8 cellular contexts compared by ENCODE assay signal in genomic region chr18:58863539-58864145, GRCh38. TPM values are rescaled to one million over a fixed set of nuclear protein-coding genes. Genes with fewer than 3 reads are reported as not detected.
DNase-seq lines count a peak whose midpoint lies in the region; ATAC-seq and TF ChIP-seq lines count a peak whose summit lies in the region.

No MANE protein-coding gene starts in this region.

- H3K27me3 Mint-ChIP-seq in activated B cell treated with CpG ODN at 0.5 μM for 24 hours (no peaks in the 10 kb centered on the region), memory B cell (no peaks in the 10 kb centered on the region)

- H3K9ac ChIP-seq in stomach smooth muscle (ENCODE audit: low read length in 2 of 2): peak overlapping the region; percentile 68 to 73

- H3K9me3 ChIP-seq in ectodermal cell (ENCODE audit: control insufficient read depth, low read length) (no peaks in the 10 kb centered on the region), stomach smooth muscle (ENCODE audit: control insufficient read depth in 2 of 2, low read length in 2 of 2) (no peaks in the 10 kb centered on the region)

- no peaks in the 10 kb centered on the region for H3K9me3 Mint-ChIP-seq in activated B cell treated with CpG ODN at 0.5 μM for 24 hours
- H3K9me3 Mint-ChIP-seq in memory B cell: peaks cover 5% of the 10 kb centered on the region

- peak overlapping the region; percentile 98 for H3K27ac ChIP-seq in ectodermal cell (ENCODE audit: insufficient read depth, low read depth, low read length, poor library complexity, severe bottlenecking)
- peak overlapping the region; percentile 88 for H3K27ac ChIP-seq in stomach smooth muscle (ENCODE audit: low read length)

- H3K4me3 ChIP-seq in GM06990 (replicated peaks; ENCODE audit: low read depth, low read length) (peak overlapping the region; percentile 15; the same call in 1 of the 2 replicates), ectodermal cell (ENCODE audit: insufficient read depth, low read depth, low read length) (peak overlapping the region; percentile 79), stomach smooth muscle (ENCODE audit: low read length in 2 of 2) (peak overlapping the region; percentile 42 to 68)

- 0% methylated on average over 71 to 72 of the region's 72 CpGs for WGBS in ectodermal cell, 2 experiments

- peaks cover 32% of the 10 kb centered on the region for H3K4me1 Mint-ChIP-seq in activated B cell treated with CpG ODN at 0.5 μM for 24 hours
- peaks cover 38% of the 10 kb centered on the region for H3K4me1 Mint-ChIP-seq in memory B cell

- H3K36me3 ChIP-seq in GM06990 (ENCODE audit: control insufficient read depth, insufficient read depth, low read length) (no peaks in the 10 kb centered on the region), ectodermal cell (ENCODE audit: control insufficient read depth, insufficient read depth, low read length) (peaks cover 15% of the 10 kb centered on the region), stomach smooth muscle (ENCODE audit: control insufficient read depth in 2 of 2, insufficient read depth in 2 of 2, low read length in 2 of 2) (peaks cover 10% of the 10 kb centered on the region in 2 donors)

- peak; percentile 33 for DNase-seq in GM06990 (ENCODE audit: extremely low read depth, insufficient read length)
- peak; percentile 61 for DNase-seq in activated B cell treated with CpG ODN at 0.5 μM for 24 hours
- peak; percentile 62 to 69 for DNase-seq in memory B cell (ENCODE audit: low spot score in 2 of 2)
- no peak for DNase-seq in SKM-1 treated with dmso at 0.1 percent for 144 hours (lab: John Stamatoyannopoulos, UW; ENCODE audit: unreplicated experiment)

- H3K4me1 ChIP-seq in ectodermal cell (ENCODE audit: control insufficient read depth, insufficient read depth, low read length): peaks cover 66% of the 10 kb centered on the region
- peaks cover 50% of the 10 kb centered on the region for H3K4me1 ChIP-seq in stomach smooth muscle (ENCODE audit: control insufficient read depth, insufficient read depth, low read length)

- H3K4me3 Mint-ChIP-seq in activated B cell treated with CpG ODN at 0.5 μM for 24 hours (peak overlapping the region; percentile 76), memory B cell (peak overlapping the region; percentile 84)

- POLR2A ChIA-PET in activated B cell treated with CpG ODN at 0.5 μM for 24 hours (lab: Charles Lee): interaction anchor here (0.6 to 1.7 kb wide), 11 partner anchors 9 to 1241 kb away, joined by 3 to 11 read pairs (median 6); no protein-coding TSS in a partner anchor

- intact Hi-C loops in activated B cell treated with CpG ODN at 0.5 μM for 24 hours (cut with micrococcal nuclease): loop anchor here (2.0 to 5.0 kb wide), 6 partner anchors 17 to 274 kb away; partner anchors contain the start of gene SEC11C

- CTCF ChIA-PET in activated B cell treated with CpG ODN at 0.5 μM for 24 hours (lab: Charles Lee): no interaction called here

- peaks cover 36% of the 10 kb centered on the region for H3K36me3 Mint-ChIP-seq in activated B cell treated with CpG ODN at 0.5 μM for 24 hours (ENCODE audit: low read depth)
- H3K36me3 Mint-ChIP-seq in memory B cell: peaks cover 30% of the 10 kb centered on the region

- no peak for TF ChIP-seq CTCF in GM06990 (IDR thresholded peaks at IDR 0.05; ENCODE audit: insufficient read depth, low read length, poor library complexity, severe bottlenecking)
- TF ChIP-seq CTCF in activated B cell treated with CpG ODN at 0.5 μM for 24 hours (IDR thresholded peaks at IDR 0.05): no peak

- ATAC-seq in HG02885 (IDR thresholded peaks at IDR 0.05; ENCODE audit: poor library complexity, unreplicated experiment) (peak; percentile 57), activated B cell treated with CpG ODN at 0.5 μM for 24 hours (ENCODE audit: low read depth) (peak; percentile 66), memory B cell (ENCODE audit: low read depth) (peak; percentile 69), GM18519 (IDR thresholded peaks at IDR 0.05; ENCODE audit: low FRiP score, unreplicated experiment) (no peak)

- peak overlapping the region; percentile 85 for H3K27ac Mint-ChIP-seq in activated B cell treated with CpG ODN at 0.5 μM for 24 hours
- H3K27ac Mint-ChIP-seq in memory B cell: peak overlapping the region; percentile 97

- H3K27me3 ChIP-seq in GM06990 (replicated peaks; ENCODE audit: control insufficient read depth, insufficient read depth, low read length): no peaks in the 10 kb centered on the region; the same call in 1 of the 2 replicates
- H3K27me3 ChIP-seq in ectodermal cell (ENCODE audit: control insufficient read depth, insufficient read depth, low read length, poor library complexity, severe bottlenecking): no peaks in the 10 kb centered on the region
- H3K27me3 ChIP-seq in stomach smooth muscle (ENCODE audit: control insufficient read depth in 1 of 2, insufficient read depth in 2 of 2, low read length in 2 of 2): no peaks in the 10 kb centered on the region

RNA-seq across cellular contexts. Expression of gene ZNF532, which starts 1.0 kb away (rescaled TPM):
- total RNA-seq in activated B cell treated with CpG ODN at 0.5 μM for 24 hours: 87.4 and 106 TPM in 2 replicates
- polyA plus RNA-seq in ectodermal cell (2013, experiment 1 of 4): 152 TPM
- polyA plus RNA-seq in ectodermal cell (2013, experiment 2 of 4): 162 TPM
- 110 TPM for polyA plus RNA-seq in ectodermal cell (2013, experiment 3 of 4)
- 141 TPM for polyA plus RNA-seq in ectodermal cell (2013, experiment 4 of 4)

Comparison
In these comparisons a context has a peak if more than half of its experiments do, and no peak if none do; other contexts are left out.
1. H3K4me3 ChIP-seq: peak in every context shown above with its lines; median percentile 79 in ectodermal cell; 55 in stomach smooth muscle; 15 in GM06990.